ENCODE assay signal across 20 cellular contexts in the genomic region with DNA sequence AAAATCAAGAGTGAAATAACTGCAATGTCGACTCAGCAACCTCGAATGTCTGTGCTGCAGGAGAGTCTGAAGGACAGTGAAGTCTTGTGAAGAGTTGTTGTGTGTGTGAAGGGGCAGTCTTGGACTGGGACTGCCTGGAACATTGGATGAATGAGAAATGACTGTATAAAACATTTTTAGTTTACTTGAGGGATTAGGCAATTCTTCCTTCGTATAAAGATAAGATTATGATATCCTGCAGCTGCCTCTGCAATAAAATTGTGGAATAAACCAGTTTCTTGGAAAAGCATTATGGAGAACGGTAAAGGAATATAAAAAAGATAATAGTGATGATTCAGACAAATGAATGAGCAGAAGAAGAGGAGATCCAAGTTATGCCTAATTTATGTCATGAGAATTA. TPM values are rescaled to one million over a fixed set of nuclear protein-coding genes. Genes with fewer than 3 reads are reported as not detected.
DNase-seq lines count a peak whose midpoint lies in the region; ATAC-seq and TF ChIP-seq lines count a peak whose summit lies in the region.
"Had no signal": no experiment of that assay in that cellular context is flagged by ENCODE, and none has a peak within 500 bp of the region (broad histone marks: within the 10 kb centered on the region; RNA-seq: fewer than 3 reads in every experiment).

No MANE protein-coding gene starts in this region.

- H3K27me3 Mint-ChIP-seq in natural killer cell (ENCODE audit: low read depth in 2 of 2): no peaks in the 10 kb centered on the region

- no peaks in the 10 kb centered on the region for H3K36me3 Mint-ChIP-seq in natural killer cell
- H3K36me3 Mint-ChIP-seq: IgD-negative memory B cell had no signal

- H3K27me3 ChIP-seq in lower lobe of right lung (ENCODE audit: low read depth) (no peaks in the 10 kb centered on the region), upper lobe of right lung (no peaks in the 10 kb centered on the region)
- H3K27me3 ChIP-seq: neutrophil, spleen had no signal

- H3K27ac Mint-ChIP-seq in natural killer cell: no peak overlapping the region
- H3K27ac Mint-ChIP-seq: IgD-negative memory B cell, T-helper 17 cell had no signal

- no peak for TF ChIP-seq CTCF in lower lobe of right lung (IDR thresholded peaks at IDR 0.05)
- TF ChIP-seq CTCF in upper lobe of right lung (IDR thresholded peaks at IDR 0.05): no peak
- TF ChIP-seq CTCF in natural killer cell (IDR thresholded peaks at IDR 0.05): no peak

- H3K4me1 ChIP-seq in lower lobe of right lung (peaks cover 5% of the 10 kb centered on the region), upper lobe of right lung (no peaks in the 10 kb centered on the region)
- H3K4me1 ChIP-seq: HAP-1, spleen had no signal

- H3K4me3 ChIP-seq in lower lobe of right lung: no peak overlapping the region
- no peak overlapping the region for H3K4me3 ChIP-seq in upper lobe of right lung
- H3K4me3 ChIP-seq: HAP-1, spleen had no signal

- H3K9me3 ChIP-seq in lower lobe of right lung (no peaks in the 10 kb centered on the region), upper lobe of right lung (no peaks in the 10 kb centered on the region)
- H3K9me3 ChIP-seq: HAP-1, neutrophil, spleen had no signal

- H3K27ac ChIP-seq in lower lobe of right lung (peak overlapping the region; percentile 53), upper lobe of right lung (peak overlapping the region; percentile 3)
- H3K27ac ChIP-seq: neutrophil, RWPE1, spleen had no signal

- peaks cover 2 to 4% of the 10 kb centered on the region in 2 donors for H3K9me3 Mint-ChIP-seq in natural killer cell

- H3K36me3 ChIP-seq in lower lobe of right lung (peaks cover 3% of the 10 kb centered on the region), upper lobe of right lung (no peaks in the 10 kb centered on the region)
- H3K36me3 ChIP-seq: HAP-1, neutrophil, spleen had no signal

- intact Hi-C loops in lower lobe of right lung (cut with DNase I): no loop called here
- intact Hi-C loops in upper lobe of right lung (cut with DNase I): no loop called here
- intact Hi-C loops in natural killer cell (cut with micrococcal nuclease): no loop called here

- H3K4me1 Mint-ChIP-seq in natural killer cell: no peaks in the 10 kb centered on the region
- H3K4me1 Mint-ChIP-seq: IgD-negative memory B cell, T-helper 17 cell had no signal

- no peak overlapping the region for H3K4me3 Mint-ChIP-seq in natural killer cell
- H3K4me3 Mint-ChIP-seq: IgD-negative memory B cell, T-helper 17 cell had no signal

- ATAC-seq in lower lobe of right lung (peak; percentile 59 to 61), upper lobe of right lung (peak; percentile 43), natural killer cell (no peak), HG03520 (IDR thresholded peaks at IDR 0.05; ENCODE audit: unreplicated experiment) (no peak)
- ATAC-seq: T-helper 17 cell had no signal

- DNase-seq in M059J (ENCODE audit: low read depth) (peak; percentile 38), fibroblast of gingiva (ENCODE audit: low read depth) (peak; percentile 28), lower lobe of right lung (no peak), upper lobe of right lung (no peak), anterior cingulate cortex (lab: John Stamatoyannopoulos, UW) (no peak), natural killer cell (no peak)
- DNase-seq: activated CD4-positive, alpha-beta T cell treated with anti-CD3 and anti-CD28 coated beads for 1 hour; activated naive CD4-positive, alpha-beta T cell treated with anti-CD3 and anti-CD28 coated beads, Interleukin-2, amount 50 U/mL, for 16 hours; DND-41; erythroblast; mesendoderm; NCI-H1092 treated with DMSO at 0.1 percent for 48 hours; spleen; stimulated activated naive CD4-positive, alpha-beta T cell treated with Interleukin-2 at 50 U/mL for 16 hours; T-helper 17 cell had no signal

RNA-seq across cellular contexts. Expression of a gene that starts 30.9 kb away (rescaled TPM):
- total RNA-seq in M059J (2014; rRNA removed; shearing (Covaris generic)): 293 and 400 TPM in 2 replicates
- total RNA-seq in lower lobe of right lung (227 TPM), upper lobe of right lung (361 TPM), natural killer cell (not detected)
- total RNA-seq: T-helper 17 cell had no signal

RNA-seq across cellular contexts. Expression of a gene that starts 40.4 kb away (rescaled TPM):
- total RNA-seq in M059J (2014; rRNA removed; shearing (Covaris generic)): 16.3 and 16.5 TPM in 2 replicates
- total RNA-seq in lower lobe of right lung (843 TPM), upper lobe of right lung (753 TPM), natural killer cell (under 1 TPM in 1 of 3 donors, not detected in 2; 0.90 TPM)
- total RNA-seq: T-helper 17 cell had no signal

Comparison
In these comparisons a context has a peak if more than half of its experiments do, and no peak if none do; other contexts are left out.
1. DNase-seq: peak in M059J (single experiment) and fibroblast of gingiva (single experiment); none in lower lobe of right lung (single experiment), upper lobe of right lung (single experiment), anterior cingulate cortex (0 of 58) and natural killer cell (single experiment).
2. ATAC-seq: peak in lower lobe of right lung (2 of 2) and upper lobe of right lung (single experiment); none in natural killer cell (0 of 3) and HG03520 (single experiment).
3. RNA of a gene that starts 30.9 kb away (total RNA-seq): 293 to 400 TPM in M059J, 361 TPM in upper lobe of right lung (single experiment) and 227 TPM in lower lobe of right lung (single experiment); not detected in natural killer cell; every median in the first group is over 100 times any median in the second.
4. RNA of a gene that starts 40.4 kb away (total RNA-seq): 843 TPM in lower lobe of right lung (single experiment) and 753 TPM in upper lobe of right lung (single experiment); 16.3 to 16.5 TPM in M059J and 0.90 TPM in natural killer cell; every median in the first group is over 10 times any median in the second.